Comparison of ENCODE assay signal across 8 cellular contexts in the genomic region with DNA sequence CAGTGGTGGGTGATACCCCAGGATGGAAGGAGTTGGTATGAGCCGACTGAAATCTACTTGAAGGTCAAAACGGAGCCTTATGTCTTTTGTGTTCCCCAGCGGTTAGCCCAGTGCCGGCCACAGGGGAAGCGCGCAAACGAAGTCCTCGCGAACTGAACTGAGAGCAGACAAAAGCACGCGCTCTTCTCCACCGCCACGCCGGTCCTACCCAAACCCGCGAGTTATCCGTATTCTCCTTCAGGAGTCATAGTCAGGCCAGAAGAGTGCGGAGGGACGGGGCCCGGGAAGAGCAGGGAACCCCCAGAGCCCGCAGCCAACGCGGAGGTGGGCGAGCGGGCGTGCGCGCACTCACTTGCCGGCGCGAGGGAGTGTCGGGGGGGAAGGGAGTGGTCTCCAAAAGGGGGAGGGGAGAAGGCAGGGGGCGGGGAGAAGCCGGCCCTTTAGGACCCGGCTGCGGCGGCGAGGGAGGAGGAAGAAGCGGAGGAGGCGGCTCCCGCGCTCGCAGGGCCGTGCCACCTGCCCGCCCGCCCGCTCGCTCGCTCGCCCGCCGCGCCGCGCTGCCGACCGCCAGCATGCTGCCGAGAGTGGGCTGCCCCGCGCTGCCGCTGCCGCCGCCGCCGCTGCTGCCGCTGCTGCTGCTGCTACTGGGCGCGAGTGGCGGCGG. TPM values are rescaled to one million over a fixed set of nuclear protein-coding genes. Genes with fewer than 3 reads are reported as not detected.
A peak's percentile ranks its signal among the peaks of the same experiment; 100 is the strongest.
DNase-seq lines count a peak whose midpoint lies in the region; ATAC-seq and TF ChIP-seq lines count a peak whose summit lies in the region.

A gene with protein sequence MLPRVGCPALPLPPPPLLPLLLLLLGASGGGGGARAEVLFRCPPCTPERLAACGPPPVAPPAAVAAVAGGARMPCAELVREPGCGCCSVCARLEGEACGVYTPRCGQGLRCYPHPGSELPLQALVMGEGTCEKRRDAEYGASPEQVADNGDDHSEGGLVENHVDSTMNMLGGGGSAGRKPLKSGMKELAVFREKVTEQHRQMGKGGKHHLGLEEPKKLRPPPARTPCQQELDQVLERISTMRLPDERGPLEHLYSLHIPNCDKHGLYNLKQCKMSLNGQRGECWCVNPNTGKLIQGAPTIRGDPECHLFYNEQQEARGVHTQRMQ (plus strand): TSS at position 469 of the 664 bp plus-strand sequence. CDS start 104 bp downstream, at position 573.

- TF ChIP-seq CTCF in ascending aorta (IDR thresholded peaks at IDR 0.05) = no peak

- H3K27ac ChIP-seq in ascending aorta (peak within 1 kb of the TSS; percentile 80 to 88), iPS DF 6.9 (ENCODE audit: low read length) (no peak within 1 kb of the TSS)

- ATAC-seq in sciatic nerve = peak; percentile 33
- ATAC-seq in GM18907 (IDR thresholded peaks at IDR 0.05; ENCODE audit: unreplicated experiment) = no peak
- no peak for ATAC-seq in HG03196 (IDR thresholded peaks at IDR 0.05; ENCODE audit: unreplicated experiment)

- no peaks in the 10 kb centered on the region for H3K9me3 ChIP-seq in ascending aorta
- no peaks in the 10 kb centered on the region for H3K9me3 ChIP-seq in iPS DF 6.9 (ENCODE audit: control insufficient read depth, insufficient read depth, low read length)

- DNase-seq in stimulated activated CD4-positive, alpha-beta T cell treated with anti-CD3 and anti-CD28 coated beads, Interleukin-12 subunit alpha, Interleukin-12 subunit beta, amount 100 ng/mL, for 4 hours = peak; percentile 35
- no peak for DNase-seq in stimulated activated CD4-positive, alpha-beta T cell treated with anti-CD3 and anti-CD28 coated beads, Interleukin-4, amount 100 ng/mL, for 24 hours
- DNase-seq in NCI-H748 (lab: John Stamatoyannopoulos, UW; ENCODE audit: unreplicated experiment) = peak; percentile 89
- DNase-seq in ascending aorta (ENCODE audit: low spot score in 2 of 2) = peak in 1 of 2 donors; percentile 77
- no peak for DNase-seq in iPS DF 6.9 (ENCODE audit: low read depth, low spot score)
- peak; percentile 63 for DNase-seq in sciatic nerve (ENCODE audit: low spot score)

- H3K36me3 ChIP-seq in ascending aorta = no peaks in the 10 kb centered on the region
- H3K36me3 ChIP-seq in iPS DF 6.9 (ENCODE audit: control insufficient read depth, insufficient read depth, low read length) = 0 out of 2 replicates have a peak, but pooled peaks cover 2% of the 10 kb centered on the region

- intact Hi-C loops in ascending aorta (cut with DNase I) = loop anchor here (5.0 kb wide), 1 partner anchor 56 kb away; no protein-coding TSS in a partner anchor
- intact Hi-C loops in sciatic nerve (cut with DNase I) = no loop called here

- no CpG with 5 or more reads among the region's 70 CpGs for WGBS in iPS DF 6.9 (ENCODE audit: insufficient coverage, insufficient read length)

- H3K4me1 ChIP-seq in ascending aorta (peaks cover 0 to 13% of the 10 kb centered on the region in 2 donors), iPS DF 6.9 (ENCODE audit: control insufficient read depth, insufficient read depth, low read length) (peaks cover 5% of the 10 kb centered on the region)

- H3K27me3 ChIP-seq in ascending aorta = no peaks in the 10 kb centered on the region
- H3K27me3 ChIP-seq in iPS DF 6.9 (ENCODE audit: control insufficient read depth, insufficient read depth, low read length) = no peaks in the 10 kb centered on the region

- H3K4me3 ChIP-seq in ascending aorta (peak within 1 kb of the TSS; percentile 81 to 96), iPS DF 6.9 (ENCODE audit: low read length) (peak within 1 kb of the TSS; percentile 87)

RNA-seq across cellular contexts. Expression of the gene that starts here (rescaled TPM):
- total RNA-seq in ascending aorta = 1,691 TPM
- total RNA-seq in sciatic nerve = 40.2 TPM

Comparison
In these comparisons a context has a peak if more than half of its experiments do, and no peak if none do; other contexts are left out.
1. RNA of the gene that starts here (total RNA-seq): 1,691 TPM in ascending aorta (single experiment); 40.2 TPM in sciatic nerve (single experiment); every median in the first group is over 10 times any median in the second.
2. DNase-seq: peak in stimulated activated CD4-positive, alpha-beta T cell treated with anti-CD3 and anti-CD28 coated beads, Interleukin-12 subunit alpha, Interleukin-12 subunit beta, amount 100 ng/mL, for 4 hours (single experiment), NCI-H748 (single experiment) and sciatic nerve (single experiment); none in stimulated activated CD4-positive, alpha-beta T cell treated with anti-CD3 and anti-CD28 coated beads, Interleukin-4, amount 100 ng/mL, for 24 hours (single experiment) and iPS DF 6.9 (single experiment).